Comparison of ENCODE assay signal across 8 cellular contexts in the genomic region with DNA sequence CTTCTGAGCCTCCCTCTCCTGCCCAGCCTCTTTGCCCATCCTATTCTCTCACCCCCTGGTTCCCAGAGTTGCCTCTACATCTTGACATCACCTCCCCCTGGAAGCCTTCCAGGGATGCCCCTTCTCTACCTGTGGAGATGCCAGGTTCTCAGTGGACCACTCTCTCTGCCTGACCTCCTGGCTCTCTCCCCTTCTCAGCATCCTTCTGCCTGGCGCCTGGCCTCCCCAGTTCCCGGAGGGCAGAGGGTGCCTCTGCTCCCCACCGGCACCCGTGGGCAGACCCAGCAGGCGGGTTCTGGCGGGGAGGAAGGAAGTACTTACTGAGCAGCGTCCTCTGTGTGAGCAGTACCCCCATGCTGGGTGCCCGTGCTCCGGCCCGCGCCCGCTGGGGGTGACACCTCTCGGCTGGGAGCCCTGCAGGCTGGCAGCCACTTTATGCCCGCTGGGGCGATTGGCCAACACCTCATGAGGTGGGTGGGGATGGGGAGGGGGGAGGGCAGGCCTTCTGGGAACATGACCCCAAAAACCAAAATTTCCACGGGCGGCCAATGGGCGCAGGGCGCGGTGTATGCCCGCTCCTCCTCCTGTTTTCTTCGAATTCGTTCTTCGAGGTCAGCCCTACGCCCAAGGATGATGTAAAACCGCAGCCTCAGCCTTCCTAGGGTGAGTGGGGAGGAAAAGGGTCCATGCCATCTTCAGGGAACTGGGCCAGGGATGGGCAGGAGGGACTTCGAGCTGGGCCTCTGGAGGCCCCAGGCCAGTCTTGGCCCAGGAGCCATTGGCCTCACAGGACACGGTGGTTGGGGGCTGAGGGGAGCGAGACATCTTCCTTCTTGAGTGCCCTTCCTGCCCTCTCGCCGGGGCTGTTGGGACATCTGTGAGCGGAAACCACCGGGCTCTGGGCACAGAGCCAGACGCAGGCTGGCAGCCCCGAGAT.
DNase-seq lines count a peak whose midpoint lies in the region; ATAC-seq and TF ChIP-seq lines count a peak whose summit lies in the region.

A gene (minus strand): TSS at position 407 of the 937 bp plus-strand sequence. CDS start 52 bp downstream, at position 355.

- peak within 1 kb of the TSS; percentile 96 to 99 for H3K4me3 ChIP-seq in neutrophil (ENCODE audit: low read depth in 1 of 2, low read length in 1 of 2)

- peak; percentile 33 for ATAC-seq in GM18907 (IDR thresholded peaks at IDR 0.05; ENCODE audit: unreplicated experiment)
- no peak for ATAC-seq in HG03565 (IDR thresholded peaks at IDR 0.05; ENCODE audit: unreplicated experiment)
- no peak for ATAC-seq in GM21447 (IDR thresholded peaks at IDR 0.05; ENCODE audit: unreplicated experiment)
- ATAC-seq in HG02938 (IDR thresholded peaks at IDR 0.05; ENCODE audit: unreplicated experiment): no peak

- H3K27ac ChIP-seq in angular gyrus (ENCODE audit: low read depth, low read length) (peak within 1 kb of the TSS; percentile 8), neutrophil (peak within 1 kb of the TSS; percentile 100)

- H3K4me1 ChIP-seq in neutrophil (ENCODE audit: control insufficient read depth in 1 of 2, insufficient read depth in 1 of 2, low read depth in 1 of 2, low read length in 1 of 2): peaks cover 90 to 98% of the 10 kb centered on the region in 2 experiments

- DNase-seq in T-helper 1 cell: peak; percentile 49 to 97 (median 61)
- DNase-seq in globus pallidus (ENCODE audit: low spot score): no peak

- H3K9me3 ChIP-seq in neutrophil: no peaks in the 10 kb centered on the region

- H3K27me3 ChIP-seq in neutrophil: no peaks in the 10 kb centered on the region

- peaks cover 25% of the 10 kb centered on the region for H3K36me3 ChIP-seq in neutrophil

- peak; percentile 58 for TF ChIP-seq CTCF in neutrophil (IDR thresholded peaks at IDR 0.05)
